14 cellular contexts compared by ENCODE assay signal in the genomic region with DNA sequence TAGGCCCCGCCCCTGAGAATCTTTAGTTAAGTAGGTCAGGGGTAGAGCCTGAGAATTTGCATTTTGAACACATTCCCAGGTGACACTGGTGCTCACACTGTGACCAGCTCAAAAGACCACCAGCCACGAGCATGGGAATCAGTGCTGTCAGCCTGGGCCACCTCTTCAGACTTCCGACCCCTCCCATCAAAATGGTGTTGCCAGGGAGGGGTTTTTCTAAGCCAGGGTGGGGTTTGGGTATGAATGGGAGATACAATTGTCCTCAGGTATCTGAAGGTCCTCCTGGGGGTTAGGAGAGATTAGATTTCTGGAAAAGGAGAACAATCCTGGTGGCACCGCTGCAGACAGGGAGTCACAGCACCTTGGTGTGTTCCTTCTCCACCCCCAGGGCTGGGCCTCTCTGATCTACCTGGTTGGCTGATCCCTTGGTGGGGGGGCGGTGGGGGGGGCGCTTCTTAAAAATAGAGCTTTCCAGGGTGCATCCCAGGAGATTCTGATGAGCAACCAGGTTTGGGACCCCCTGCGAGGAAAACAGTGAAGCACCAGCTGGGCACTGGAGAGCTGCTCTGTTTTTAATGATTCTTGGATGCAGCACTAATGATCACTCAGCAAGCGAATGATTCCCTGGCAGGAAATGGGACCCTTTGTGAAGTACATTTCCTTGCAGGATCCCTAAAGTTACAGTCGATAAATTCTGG.
A peak's percentile ranks its signal among the peaks of the same experiment; 100 is the strongest.
DNase-seq lines count a peak whose midpoint lies in the region; ATAC-seq and TF ChIP-seq lines count a peak whose summit lies in the region.
"Had no signal": no experiment of that assay in that cellular context is flagged by ENCODE, and none has a peak within 500 bp of the region (broad histone marks: within the 10 kb centered on the region; RNA-seq: fewer than 3 reads in every experiment).

No MANE protein-coding gene starts in this region.

- POLR2A ChIA-PET in CD4-positive, alpha-beta memory T cell (lab: Charles Lee; ENCODE audit: partially characterized antibody), result interaction anchor here (1.0 to 1.7 kb wide), 2 partner anchors 7 to 9 kb away, joined by 4 to 6 read pairs; no protein-coding TSS in a partner anchor

- no peaks in the 10 kb centered on the region for H3K27me3 ChIP-seq in CD4-positive, alpha-beta memory T cell (ENCODE audit: insufficient read depth, low read length)

- peak; percentile 86 to 95 for DNase-seq in NCI-H446 (lab: John Stamatoyannopoulos, UW)
- DNase-seq in NCI-H446 treated with DMSO at 0.1 percent for 48 hours (lab: John Stamatoyannopoulos, UW), result no peak
- DNase-seq in T-helper 17 cell, result no peak
- no peak for DNase-seq in type B pancreatic cell (ENCODE audit: extremely low spot score, unreplicated experiment)
- no peak for DNase-seq in CD4-positive, alpha-beta memory T cell
- no peak for DNase-seq in H4 (ENCODE audit: low spot score)
- DNase-seq: GF-D8; KBM-7; naive thymus-derived CD8-positive, alpha-beta T cell; NCI-H1436 had no signal

- CTCF ChIA-PET in CD4-positive, alpha-beta memory T cell (lab: Charles Lee; ENCODE audit: partially characterized antibody), result interaction anchor here (1.3 to 2.6 kb wide), 2 partner anchors 12 to 107 kb away, joined by 4 to 12 read pairs; no protein-coding TSS in a partner anchor

- no peak overlapping the region for H3K4me3 Mint-ChIP-seq in T-helper 17 cell
- peak overlapping the region; percentile 35 for H3K4me3 Mint-ChIP-seq in type B pancreatic cell
- H3K4me3 Mint-ChIP-seq in CD4-positive, alpha-beta memory T cell, result no peak overlapping the region
- H3K4me3 Mint-ChIP-seq: activated naive CD8-positive, alpha-beta T cell; naive thymus-derived CD8-positive, alpha-beta T cell; stimulated activated naive CD8-positive, alpha-beta T cell treated with anti-CD3 and anti-CD28 coated beads, Interleukin-15, Interleukin-2, amounts not matched to agents 100 ng/mL and 50 ng/mL, for 24 hours had no signal

- ATAC-seq in T-helper 17 cell, result no peak
- no peak for ATAC-seq in GM19351 (IDR thresholded peaks at IDR 0.05; ENCODE audit: unreplicated experiment)
- ATAC-seq: naive thymus-derived CD8-positive, alpha-beta T cell had no signal

- intact Hi-C loops in CD4-positive, alpha-beta memory T cell (cut with micrococcal nuclease), result no loop called here

- H3K4me1 ChIP-seq in mesodermal cell (ENCODE audit: control insufficient read depth, insufficient read depth, low read length, poor library complexity, severe bottlenecking), result peaks cover 38% of the 10 kb centered on the region
- H3K4me1 ChIP-seq in CD4-positive, alpha-beta memory T cell (ENCODE audit: insufficient read depth, low read length), result peaks cover 33% of the 10 kb centered on the region

- peak overlapping the region; percentile 36 for H3K27ac ChIP-seq in mesodermal cell (ENCODE audit: low read depth, low read length, severe bottlenecking)
- H3K27ac ChIP-seq in CD4-positive, alpha-beta memory T cell (ENCODE audit: low read depth, low read length), result no peak overlapping the region

- no peak for TF ChIP-seq CTCF in type B pancreatic cell (conservative IDR thresholded peaks at IDR 0.05)

- H3K36me3 Mint-ChIP-seq in T-helper 17 cell (ENCODE audit: low read depth) (no peaks in the 10 kb centered on the region), type B pancreatic cell (no peaks in the 10 kb centered on the region)
- H3K36me3 Mint-ChIP-seq in CD4-positive, alpha-beta memory T cell, result no peaks in the 10 kb centered on the region
- H3K36me3 Mint-ChIP-seq: activated naive CD8-positive, alpha-beta T cell; naive thymus-derived CD8-positive, alpha-beta T cell had no signal

- H3K9me3 ChIP-seq in T-helper 17 cell (ENCODE audit: control insufficient read depth, low read length, poor library complexity, severe bottlenecking), result no peaks in the 10 kb centered on the region
- no peaks in the 10 kb centered on the region for H3K9me3 ChIP-seq in mesodermal cell (ENCODE audit: control insufficient read depth, low read length)
- no peaks in the 10 kb centered on the region for H3K9me3 ChIP-seq in CD4-positive, alpha-beta memory T cell (ENCODE audit: control insufficient read depth in 1 of 2, low read length in 2 of 2)

- WGBS in mesodermal cell (ENCODE audit: insufficient coverage in 2 of 2), 2 experiments, result 58 to 68% methylated on average over 4 of the region's 9 CpGs

- no peaks in the 10 kb centered on the region for H3K9me3 Mint-ChIP-seq in type B pancreatic cell
- H3K9me3 Mint-ChIP-seq in CD4-positive, alpha-beta memory T cell, result no peaks in the 10 kb centered on the region
- H3K9me3 Mint-ChIP-seq: naive thymus-derived CD8-positive, alpha-beta T cell; stimulated activated naive CD8-positive, alpha-beta T cell treated with anti-CD3 and anti-CD28 coated beads, Interleukin-15, Interleukin-2, amounts not matched to agents 100 ng/mL and 50 ng/mL, for 24 hours had no signal

- H3K27ac Mint-ChIP-seq in T-helper 17 cell (peak overlapping the region; percentile 66), type B pancreatic cell (peak overlapping the region; percentile 33)
- H3K27ac Mint-ChIP-seq in CD4-positive, alpha-beta memory T cell, result peak overlapping the region in 1 of 7 donors; percentile 35
- H3K27ac Mint-ChIP-seq: activated naive CD8-positive, alpha-beta T cell; stimulated activated naive CD8-positive, alpha-beta T cell treated with anti-CD3 and anti-CD28 coated beads, Interleukin-15, Interleukin-2, amounts not matched to agents 100 ng/mL and 50 ng/mL, for 24 hours had no signal

- H3K27me3 Mint-ChIP-seq in T-helper 17 cell (no peaks in the 10 kb centered on the region), type B pancreatic cell (peaks cover 15% of the 10 kb centered on the region)
- no peaks in the 10 kb centered on the region for H3K27me3 Mint-ChIP-seq in CD4-positive, alpha-beta memory T cell
- H3K27me3 Mint-ChIP-seq: activated naive CD8-positive, alpha-beta T cell; naive thymus-derived CD8-positive, alpha-beta T cell; stimulated activated naive CD8-positive, alpha-beta T cell treated with anti-CD3 and anti-CD28 coated beads, Interleukin-15, Interleukin-2, amounts not matched to agents 100 ng/mL and 50 ng/mL, for 24 hours had no signal

- H3K36me3 ChIP-seq in mesodermal cell (ENCODE audit: control insufficient read depth, insufficient read depth, low read length), result no peaks in the 10 kb centered on the region
- H3K36me3 ChIP-seq in CD4-positive, alpha-beta memory T cell (ENCODE audit: insufficient read depth, low read length), result no peaks in the 10 kb centered on the region

- no peak overlapping the region for H3K4me3 ChIP-seq in mesodermal cell (ENCODE audit: extremely low read depth, insufficient read depth, low read length, poor library complexity, severe bottlenecking)
- no peak overlapping the region for H3K4me3 ChIP-seq in CD4-positive, alpha-beta memory T cell (ENCODE audit: low read length in 2 of 2)

- H3K4me1 Mint-ChIP-seq in T-helper 17 cell, result peaks cover 15% of the 10 kb centered on the region
- H3K4me1 Mint-ChIP-seq in type B pancreatic cell (ENCODE audit: unreplicated experiment), result peaks cover 59% of the 10 kb centered on the region
- peaks cover 9 to 46% (median 21%) of the 10 kb centered on the region in 4 donors for H3K4me1 Mint-ChIP-seq in CD4-positive, alpha-beta memory T cell

Comparison
In these comparisons a context has a peak if more than half of its experiments do, and no peak if none do; other contexts are left out.
1. DNase-seq: peak in NCI-H446 (2 of 2); none in NCI-H446 treated with DMSO at 0.1 percent for 48 hours (single experiment), T-helper 17 cell (0 of 3), type B pancreatic cell (single experiment), CD4-positive, alpha-beta memory T cell (0 of 5) and H4 (single experiment).